In genomic region chr2:205210494-205210893, GRCh38 we compare ENCODE assay signal across 28 cellular contexts.
"Had no signal": no experiment of that assay in that cellular context is flagged by ENCODE, and none has a peak within 500 bp of the region (broad histone marks: within the 10 kb centered on the region; RNA-seq: fewer than 3 reads in every experiment).

No MANE protein-coding gene starts in this region.

- H3K36me3 ChIP-seq: colonic mucosa, esophagus muscularis mucosa, esophagus squamous epithelium, gastrocnemius medialis, gastroesophageal sphincter, heart left ventricle, heart right ventricle had no signal

- H3K27ac ChIP-seq: colonic mucosa, coronary artery, dorsolateral prefrontal cortex, epithelial cell of prostate, esophagus muscularis mucosa, esophagus squamous epithelium, foreskin keratinocyte, gastrocnemius medialis, gastroesophageal sphincter, heart left ventricle, heart right ventricle, hepatocyte had no signal

- DNase-seq: colonic mucosa; cortex of kidney; dermis blood vessel endothelial cell; dorsolateral prefrontal cortex; effector CD4-positive, alpha-beta T cell; effector CD8-positive, alpha-beta T cell; effector memory CD4-positive, alpha-beta T cell; effector memory CD8-positive, alpha-beta T cell; endodermal cell; erythroblast; esophagus squamous epithelium; foreskin fibroblast; foreskin keratinocyte; foreskin melanocyte; gastrocnemius medialis; glutamatergic neuron; head of caudate nucleus; heart left ventricle; heart right ventricle had no signal

- H3K27me3 Mint-ChIP-seq: dendritic cell treated with granulocyte-macrophage colony-stimulating factor and Interleukin-4, amounts not matched to agents 40 ng/mL and 50 ng/mL, for 4 days; effector memory CD8-positive, alpha-beta T cell had no signal

- H3K4me1 ChIP-seq: colonic mucosa, esophagus muscularis mucosa, esophagus squamous epithelium, gastrocnemius medialis, gastroesophageal sphincter, heart left ventricle, heart right ventricle had no signal

- H3K79me2 ChIP-seq: hepatocyte had no signal

- H3K4me3 ChIP-seq: colonic mucosa, coronary artery, dorsolateral prefrontal cortex, esophagus muscularis mucosa, esophagus squamous epithelium, gastrocnemius medialis, gastroesophageal sphincter, heart left ventricle, heart right ventricle, hepatocyte had no signal

- FAIRE-seq: endometrium, endothelial cell of umbilical vein had no signal

- H3K9me3 ChIP-seq: colonic mucosa, esophagus muscularis mucosa, esophagus squamous epithelium, gastrocnemius medialis, gastroesophageal sphincter, heart left ventricle, heart right ventricle had no signal

- H3K4me3 Mint-ChIP-seq: dendritic cell treated with granulocyte-macrophage colony-stimulating factor and Interleukin-4, amounts not matched to agents 40 ng/mL and 50 ng/mL, for 4 days; effector memory CD8-positive, alpha-beta T cell; endodermal cell had no signal

- H3K27me3 ChIP-seq: colonic mucosa, dorsolateral prefrontal cortex, esophagus muscularis mucosa, esophagus squamous epithelium, foreskin keratinocyte, gastrocnemius medialis, gastroesophageal sphincter, heart left ventricle, heart right ventricle, hepatocyte had no signal

- H3K4me2 ChIP-seq: hepatocyte had no signal

- H3K27ac Mint-ChIP-seq: dendritic cell treated with granulocyte-macrophage colony-stimulating factor and Interleukin-4, amounts not matched to agents 40 ng/mL and 50 ng/mL, for 4 days; effector memory CD8-positive, alpha-beta T cell; endodermal cell had no signal

- H2AFZ ChIP-seq: hepatocyte had no signal

- H3K9me3 Mint-ChIP-seq: dendritic cell treated with granulocyte-macrophage colony-stimulating factor and Interleukin-4, amounts not matched to agents 40 ng/mL and 50 ng/mL, for 4 days; effector memory CD8-positive, alpha-beta T cell; endodermal cell had no signal

- ATAC-seq: effector memory CD8-positive, alpha-beta T cell; esophagus mucosa; foreskin keratinocyte; gastrocnemius medialis; gastroesophageal sphincter; heart left ventricle; heart right ventricle had no signal
